ENCODE assay signal across 8 cellular contexts in the genomic region with DNA sequence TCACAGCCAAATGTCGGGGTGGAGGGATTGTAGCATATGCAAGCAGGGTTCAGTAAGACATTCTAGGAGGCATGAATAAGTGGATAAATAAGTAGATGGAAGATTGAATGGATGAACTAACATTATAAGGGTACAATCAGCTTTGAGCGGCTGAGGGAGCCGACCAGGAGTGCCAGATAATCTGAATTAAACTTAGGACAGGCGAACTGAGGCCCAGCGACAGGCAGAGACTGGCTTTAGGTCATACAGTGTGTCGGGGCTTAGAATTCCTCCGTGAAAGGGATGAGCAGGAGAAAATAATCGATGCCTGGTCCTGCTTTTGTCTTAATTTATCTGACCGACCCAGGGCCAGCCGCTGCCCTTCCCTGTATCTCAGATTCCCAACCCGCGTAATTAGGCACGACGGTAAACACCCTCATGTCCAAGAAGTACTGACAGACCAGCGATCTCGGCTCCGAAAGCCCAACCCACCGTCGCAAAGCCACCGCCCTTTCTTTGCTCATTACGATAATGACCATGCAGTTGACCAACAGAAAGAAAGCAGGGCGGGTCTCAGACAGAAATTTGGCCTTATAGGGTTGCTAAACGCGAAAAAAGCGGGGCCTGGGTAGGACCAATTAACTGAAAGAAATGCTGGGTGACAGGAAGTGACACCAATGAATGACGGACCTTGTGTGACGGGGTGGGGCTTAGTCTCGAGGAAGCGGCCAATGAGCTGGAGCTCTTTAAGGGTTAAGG. TPM values are rescaled to one million over a fixed set of nuclear protein-coding genes. Genes with fewer than 3 reads are reported as not detected.
DNase-seq lines count a peak whose midpoint lies in the region; ATAC-seq and TF ChIP-seq lines count a peak whose summit lies in the region.

No MANE protein-coding gene starts in this region.

- DNase-seq in DMS79 treated with DMSO at 0.1 percent for 48 hours (lab: John Stamatoyannopoulos, UW) (peak; percentile 100), PC-3 (peak; percentile 100), fibroblast of lung (ENCODE audit: low read depth in 2 of 2) (peak; percentile 99 to 100), naive B cell (peak; percentile 94)
- DNase-seq in Jurkat, Clone E6-1 (ENCODE audit: low read depth, low spot score), result peak; percentile 98
- DNase-seq in activated T-helper 1 cell treated with anti-CD3 and anti-CD28 coated beads, Interleukin-12 subunit alpha, Interleukin-12 subunit beta, Interleukin-2, Interleukin-4 antibody, amounts not matched to agents 30 ng/mL and 10 ng/mL and 1 ng/mL, durations not matched to agents 14 hours and 24 hours and 36 hours (ENCODE audit: low spot score), result peak; percentile 88

- no peaks in the 10 kb centered on the region for H3K27me3 Mint-ChIP-seq in activated T-helper 1 cell treated with anti-CD3 and anti-CD28 coated beads, Interleukin-12 subunit alpha, Interleukin-12 subunit beta, Interleukin-2, Interleukin-4 antibody, amounts not matched to agents 30 ng/mL and 10 ng/mL and 1 ng/mL, durations not matched to agents 14 hours and 24 hours and 36 hours (ENCODE audit: insufficient read depth)
- H3K27me3 Mint-ChIP-seq in naive B cell, result peaks cover 15 to 20% (median 17%) of the 10 kb centered on the region in 3 donors
- H3K27me3 Mint-ChIP-seq in stimulated activated memory B cell treated with anti-CD40 and anti-IgM and Interleukin-4, amounts not matched to agents 10 μg/mL and 1 μg/mL and 100 μg/mL, for 72 hours, result peaks cover 8% of the 10 kb centered on the region

- H3K36me3 ChIP-seq in PC-3 (ENCODE audit: low read depth, low read length) (no peaks in the 10 kb centered on the region; the same call in 1 of the 2 replicates), fibroblast of lung (ENCODE audit: control insufficient read depth, insufficient read depth, low read length) (no peaks in the 10 kb centered on the region)

- H3K9me3 ChIP-seq in PC-3 (ENCODE audit: low read length), result no peaks in the 10 kb centered on the region
- no peaks in the 10 kb centered on the region for H3K9me3 ChIP-seq in fibroblast of lung (ENCODE audit: control insufficient read depth, insufficient read depth, low read depth, low read length)

- TF ChIP-seq CTCF in PC-3 (conservative IDR thresholded peaks at IDR 0.05; ENCODE audit: low read depth, low read length) (no peak), fibroblast of lung (conservative IDR thresholded peaks at IDR 0.05 in 1 of 2, IDR thresholded peaks at IDR 0.05 in 1 of 2; ENCODE audit: low read depth in 1 of 2, low read length in 2 of 2) (no peak)

- H3K9ac ChIP-seq in PC-3 (ENCODE audit: low read length) (peak overlapping the region; percentile 93), fibroblast of lung (ENCODE audit: insufficient read depth, low read length) (peak overlapping the region; percentile 93)

- H2AFZ ChIP-seq in PC-3 (ENCODE audit: low read length), result peak overlapping the region; percentile 73
- peak overlapping the region; percentile 62 for H2AFZ ChIP-seq in fibroblast of lung (ENCODE audit: low read length)

- H3K4me1 ChIP-seq in PC-3 (ENCODE audit: insufficient read depth, low read length) (peaks cover 17% of the 10 kb centered on the region), fibroblast of lung (ENCODE audit: control insufficient read depth, extremely low read depth, insufficient read depth, low read length) (peaks cover 8% of the 10 kb centered on the region)

- no peaks in the 10 kb centered on the region for H3K9me2 ChIP-seq in PC-3 (replicated peaks; ENCODE audit: low read length)

- POLR2A ChIA-PET in PC-3 (lab: Charles Lee; ENCODE audit: unreplicated experiment), result interaction anchor here (0.6 kb wide), 3 partner anchors 87 to 1058 kb away, joined by 3 to 30 read pairs (median 3); no protein-coding TSS in a partner anchor

- H3K4me1 Mint-ChIP-seq in activated T-helper 1 cell treated with anti-CD3 and anti-CD28 coated beads, Interleukin-12 subunit alpha, Interleukin-12 subunit beta, Interleukin-2, Interleukin-4 antibody, amounts not matched to agents 30 ng/mL and 10 ng/mL and 1 ng/mL, durations not matched to agents 14 hours and 24 hours and 36 hours (ENCODE audit: low read depth), result peaks cover 28% of the 10 kb centered on the region
- H3K4me1 Mint-ChIP-seq in naive B cell, result peaks cover 31 to 35% (median 31%) of the 10 kb centered on the region in 3 donors
- peaks cover 16% of the 10 kb centered on the region for H3K4me1 Mint-ChIP-seq in stimulated activated memory B cell treated with anti-CD40 and anti-IgM and Interleukin-4, amounts not matched to agents 10 μg/mL and 1 μg/mL and 100 μg/mL, for 72 hours

- peak overlapping the region; percentile 98 for H3K27ac Mint-ChIP-seq in activated T-helper 1 cell treated with anti-CD3 and anti-CD28 coated beads, Interleukin-12 subunit alpha, Interleukin-12 subunit beta, Interleukin-2, Interleukin-4 antibody, amounts not matched to agents 30 ng/mL and 10 ng/mL and 1 ng/mL, durations not matched to agents 14 hours and 24 hours and 36 hours
- H3K27ac Mint-ChIP-seq in naive B cell, result peak overlapping the region; percentile 98 to 100 (median 98)
- peak overlapping the region; percentile 97 for H3K27ac Mint-ChIP-seq in stimulated activated memory B cell treated with anti-CD40 and anti-IgM and Interleukin-4, amounts not matched to agents 10 μg/mL and 1 μg/mL and 100 μg/mL, for 72 hours

- H3K27me3 ChIP-seq in PC-3 (ENCODE audit: low read length), result no peaks in the 10 kb centered on the region
- H3K27me3 ChIP-seq in fibroblast of lung (ENCODE audit: control insufficient read depth, insufficient read depth, low read length), result no peaks in the 10 kb centered on the region

- H3K4me2 ChIP-seq in PC-3 (ENCODE audit: low read length) (peak overlapping the region; percentile 72), fibroblast of lung (ENCODE audit: extremely low read depth, insufficient read depth, low read length) (peak overlapping the region; percentile 94)

- CTCF ChIA-PET in PC-3 (lab: Charles Lee), result interaction anchor here (0.6 kb wide), 1 partner anchor 322 kb away, joined by 3 read pairs; no protein-coding TSS in a partner anchor

- BruUV-seq in PC-3 (replicated peaks; lab: Mats Ljungman, UMichigan), result TSS peak; percentile 94

- peak overlapping the region; percentile 91 for H3K4me3 ChIP-seq in Jurkat, Clone E6-1 (ENCODE audit: low read length)
- H3K4me3 ChIP-seq in PC-3 (ENCODE audit: low read length), result peak overlapping the region; percentile 69
- H3K4me3 ChIP-seq in fibroblast of lung (replicated peaks in 1 of 4; ENCODE audit: control extremely low read depth in 1 of 4, insufficient read depth in 1 of 4, low read depth in 3 of 4, low read length in 4 of 4), result peak overlapping the region; percentile 62 to 82 (median 66)

- peak; percentile 79 for ATAC-seq in GM21717 (IDR thresholded peaks at IDR 0.05; ENCODE audit: unreplicated experiment)
- ATAC-seq in PC-3, result peak; percentile 92
- ATAC-seq in naive B cell (ENCODE audit: low read depth in 2 of 2), result peak; percentile 79 to 85
- ATAC-seq in stimulated activated memory B cell treated with anti-CD40 and anti-IgM and Interleukin-4, amounts not matched to agents 10 μg/mL and 1 μg/mL and 100 μg/mL, for 72 hours, result peak; percentile 96

- no peaks in the 10 kb centered on the region for H4K20me1 ChIP-seq in PC-3 (ENCODE audit: low read length)
- H4K20me1 ChIP-seq in fibroblast of lung (ENCODE audit: control insufficient read depth, extremely low read depth, insufficient read depth, low read length), result no peaks in the 10 kb centered on the region

- H3K79me2 ChIP-seq in PC-3 (ENCODE audit: low read length), result no peaks in the 10 kb centered on the region
- no peaks in the 10 kb centered on the region for H3K79me2 ChIP-seq in fibroblast of lung (ENCODE audit: control insufficient read depth, insufficient read depth, low read length)

- peaks cover 5% of the 10 kb centered on the region for H3K9me3 Mint-ChIP-seq in activated T-helper 1 cell treated with anti-CD3 and anti-CD28 coated beads, Interleukin-12 subunit alpha, Interleukin-12 subunit beta, Interleukin-2, Interleukin-4 antibody, amounts not matched to agents 30 ng/mL and 10 ng/mL and 1 ng/mL, durations not matched to agents 14 hours and 24 hours and 36 hours
- peaks cover 0 to 7% (median 0%) of the 10 kb centered on the region in 7 donors for H3K9me3 Mint-ChIP-seq in naive B cell
- H3K9me3 Mint-ChIP-seq in stimulated activated memory B cell treated with anti-CD40 and anti-IgM and Interleukin-4, amounts not matched to agents 10 μg/mL and 1 μg/mL and 100 μg/mL, for 72 hours, result no peaks in the 10 kb centered on the region

- H3K27ac ChIP-seq in PC-3 (ENCODE audit: low read length), result peak overlapping the region; percentile 88
- H3K27ac ChIP-seq in fibroblast of lung (ENCODE audit: insufficient read depth, low read length), result peak overlapping the region; percentile 97

- H3K4me3 Mint-ChIP-seq in activated T-helper 1 cell treated with anti-CD3 and anti-CD28 coated beads, Interleukin-12 subunit alpha, Interleukin-12 subunit beta, Interleukin-2, Interleukin-4 antibody, amounts not matched to agents 30 ng/mL and 10 ng/mL and 1 ng/mL, durations not matched to agents 14 hours and 24 hours and 36 hours, result peak overlapping the region; percentile 90
- H3K4me3 Mint-ChIP-seq in naive B cell, result peak overlapping the region; percentile 89 to 100 (median 96)
- peak overlapping the region; percentile 86 for H3K4me3 Mint-ChIP-seq in stimulated activated memory B cell treated with anti-CD40 and anti-IgM and Interleukin-4, amounts not matched to agents 10 μg/mL and 1 μg/mL and 100 μg/mL, for 72 hours

- intact Hi-C loops in PC-3 (cut with micrococcal nuclease), result loop anchor here (1.0 to 2.0 kb wide), 4 partner anchors 9 to 111 kb away; partner anchors contain the start of genes LAMTOR1, LRRC51 and NUMA1
- intact Hi-C loops in activated T-helper 1 cell treated with anti-CD3 and anti-CD28 coated beads, Interleukin-12 subunit alpha, Interleukin-12 subunit beta, Interleukin-2, Interleukin-4 antibody, amounts not matched to agents 30 ng/mL and 10 ng/mL and 1 ng/mL, durations not matched to agents 14 hours and 24 hours and 36 hours (cut with micrococcal nuclease), result loop anchor here (1.0 kb wide), 9 partner anchors 9 to 556 kb away; partner anchors contain the start of genes CLPB, LAMTOR1, LRRC51 and NUMA1

- H3F3A ChIP-seq in PC-3 (ENCODE audit: low read length, unreplicated experiment), result no peaks in the 10 kb centered on the region

- peaks cover 6% of the 10 kb centered on the region for H3K36me3 Mint-ChIP-seq in activated T-helper 1 cell treated with anti-CD3 and anti-CD28 coated beads, Interleukin-12 subunit alpha, Interleukin-12 subunit beta, Interleukin-2, Interleukin-4 antibody, amounts not matched to agents 30 ng/mL and 10 ng/mL and 1 ng/mL, durations not matched to agents 14 hours and 24 hours and 36 hours (ENCODE audit: low read depth)
- H3K36me3 Mint-ChIP-seq in naive B cell, result peaks cover 5 to 19% of the 10 kb centered on the region in 2 donors
- H3K36me3 Mint-ChIP-seq in stimulated activated memory B cell treated with anti-CD40 and anti-IgM and Interleukin-4, amounts not matched to agents 10 μg/mL and 1 μg/mL and 100 μg/mL, for 72 hours, result peaks cover 16% of the 10 kb centered on the region

RNA-seq across cellular contexts. Expression of gene ANAPC15, which starts 0.5 kb away (rescaled TPM):
- polyA plus RNA-seq in Jurkat, Clone E6-1 (2012; ENCODE audit: insufficient read depth, insufficient read length), result 262 TPM
- total RNA-seq in PC-3 (2014; rRNA removed), result 65.4 and 68.8 TPM in 2 replicates
- 49.4 and 51.9 TPM in 2 replicates for total RNA-seq in activated T-helper 1 cell treated with anti-CD3 and anti-CD28 coated beads, Interleukin-12 subunit alpha, Interleukin-12 subunit beta, Interleukin-2, Interleukin-4 antibody, amounts not matched to agents 30 ng/mL and 10 ng/mL and 1 ng/mL, durations not matched to agents 14 hours and 24 hours and 36 hours
- total RNA-seq in fibroblast of lung, result 20.8 and 24.8 TPM in 2 replicates
- 97.2 and 174 TPM in 2 replicates for polyA plus RNA-seq in fibroblast of lung
- 67.6 and 112 TPM in 2 replicates for polyA plus RNA-seq in fibroblast of lung (2012)
- 10.2 and 60.4 TPM in 2 replicates for polyA minus RNA-seq in fibroblast of lung (ENCODE audit: low replicate concordance)
- polyA plus RNA-seq in naive B cell (ENCODE audit: low read depth in 6 of 6), result 10 to 100 TPM; 44.4 to 70.7 (median 54.3) TPM

RNA-seq across cellular contexts. Expression of gene TOMT, which starts 6.2 kb away (rescaled TPM):
- polyA plus RNA-seq in Jurkat, Clone E6-1 (2012; ENCODE audit: insufficient read depth, insufficient read length), result not detected
- total RNA-seq in PC-3 (2014; rRNA removed), result not detected in 2 replicates
- not detected in 2 replicates for total RNA-seq in activated T-helper 1 cell treated with anti-CD3 and anti-CD28 coated beads, Interleukin-12 subunit alpha, Interleukin-12 subunit beta, Interleukin-2, Interleukin-4 antibody, amounts not matched to agents 30 ng/mL and 10 ng/mL and 1 ng/mL, durations not matched to agents 14 hours and 24 hours and 36 hours
- total RNA-seq in fibroblast of lung, result not detected in 2 replicates
- polyA plus RNA-seq in fibroblast of lung, result not detected in 2 replicates
- not detected in 2 replicates for polyA plus RNA-seq in fibroblast of lung (2012)
- polyA minus RNA-seq in fibroblast of lung (ENCODE audit: low replicate concordance), result not detected in 2 replicates
- not detected for polyA plus RNA-seq in naive B cell (ENCODE audit: low read depth in 6 of 6)

RNA-seq across cellular contexts. Expression of gene LAMTOR1, which starts 8.9 kb away (rescaled TPM):
- 109 TPM for polyA plus RNA-seq in Jurkat, Clone E6-1 (2012; ENCODE audit: insufficient read depth, insufficient read length)
- total RNA-seq in PC-3 (2014; rRNA removed), result 160 and 169 TPM in 2 replicates
- total RNA-seq in activated T-helper 1 cell treated with anti-CD3 and anti-CD28 coated beads, Interleukin-12 subunit alpha, Interleukin-12 subunit beta, Interleukin-2, Interleukin-4 antibody, amounts not matched to agents 30 ng/mL and 10 ng/mL and 1 ng/mL, durations not matched to agents 14 hours and 24 hours and 36 hours, result 70.2 and 77.7 TPM in 2 replicates
- 80.9 and 90.3 TPM in 2 replicates for total RNA-seq in fibroblast of lung
- 137 and 183 TPM in 2 replicates for polyA plus RNA-seq in fibroblast of lung
- polyA plus RNA-seq in fibroblast of lung (2012), result 152 and 213 TPM in 2 replicates
- 208 and 507 TPM in 2 replicates for polyA minus RNA-seq in fibroblast of lung (ENCODE audit: low replicate concordance)
- 100 to 1,000 TPM; 108 to 191 (median 132) TPM for polyA plus RNA-seq in naive B cell (ENCODE audit: low read depth in 6 of 6)

RNA-seq across cellular contexts. Expression of gene FOLR3, which starts 23.6 kb away (rescaled TPM):
- not detected for polyA plus RNA-seq in Jurkat, Clone E6-1 (2012; ENCODE audit: insufficient read depth, insufficient read length)
- total RNA-seq in PC-3 (2014; rRNA removed) (not detected in 2 replicates), fibroblast of lung (0.26 and 0.99 TPM in 2 replicates)
- total RNA-seq in activated T-helper 1 cell treated with anti-CD3 and anti-CD28 coated beads, Interleukin-12 subunit alpha, Interleukin-12 subunit beta, Interleukin-2, Interleukin-4 antibody, amounts not matched to agents 30 ng/mL and 10 ng/mL and 1 ng/mL, durations not matched to agents 14 hours and 24 hours and 36 hours, result not detected in 2 replicates
- polyA plus RNA-seq in fibroblast of lung (1.4 TPM in 2 replicates), naive B cell (ENCODE audit: low read depth in 6 of 6) (under 1 TPM in 2 of 6 donors, not detected in 4; 0.51 to 0.75 TPM)
- 2.0 and 3.0 TPM in 2 replicates for polyA plus RNA-seq in fibroblast of lung (2012)
- polyA minus RNA-seq in fibroblast of lung (ENCODE audit: low replicate concordance), result 0.63 TPM in 1 of 2 replicates, not detected in the other

RNA-seq across cellular contexts. Expression of gene LRRC51, which starts 31.3 kb away (rescaled TPM):
- polyA plus RNA-seq in Jurkat, Clone E6-1 (2012; ENCODE audit: insufficient read depth, insufficient read length), result 7.0 TPM
- total RNA-seq in PC-3 (2014; rRNA removed) (5.8 and 6.6 TPM in 2 replicates), fibroblast of lung (5.0 and 5.4 TPM in 2 replicates)
- 5.7 and 8.2 TPM in 2 replicates for total RNA-seq in activated T-helper 1 cell treated with anti-CD3 and anti-CD28 coated beads, Interleukin-12 subunit alpha, Interleukin-12 subunit beta, Interleukin-2, Interleukin-4 antibody, amounts not matched to agents 30 ng/mL and 10 ng/mL and 1 ng/mL, durations not matched to agents 14 hours and 24 hours and 36 hours
- polyA plus RNA-seq in fibroblast of lung (6.9 and 8.9 TPM in 2 replicates), naive B cell (ENCODE audit: low read depth in 6 of 6) (1 to 10 TPM; 1.6 to 6.2 (median 3.2) TPM)
- polyA plus RNA-seq in fibroblast of lung (2012), result 9.0 and 9.9 TPM in 2 replicates
- 6.2 and 10.5 TPM in 2 replicates for polyA minus RNA-seq in fibroblast of lung (ENCODE audit: low replicate concordance)

Comparison
In these comparisons a context has a peak if more than half of its experiments do, and no peak if none do; other contexts are left out.
1. Peak in every context shown above with its lines: DNase-seq, ATAC-seq, H3K4me3 ChIP-seq and H3K27ac ChIP-seq.